22 cellular contexts compared by ENCODE assay signal in the genomic region with DNA sequence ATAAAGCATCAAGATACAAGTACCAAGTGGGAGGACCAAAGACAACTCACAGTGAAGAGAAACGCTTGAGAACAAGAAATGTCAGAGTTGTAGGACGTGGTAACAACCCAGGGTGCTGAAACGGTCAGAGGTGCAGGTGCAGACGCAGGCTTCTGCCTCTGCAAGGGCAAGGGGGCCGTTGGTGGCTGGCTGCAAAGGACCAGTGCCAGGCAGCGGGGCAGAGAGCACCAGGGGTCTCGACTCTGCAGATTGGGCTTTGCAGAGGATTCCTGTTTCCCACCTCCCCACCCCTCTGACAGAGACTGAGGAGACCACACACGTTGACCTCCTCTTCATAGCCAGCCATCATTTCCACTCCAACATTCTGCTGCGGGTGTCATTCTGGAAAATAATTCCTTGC.
"Had no signal": no experiment of that assay in that cellular context is flagged by ENCODE, and none has a peak within 500 bp of the region (broad histone marks: within the 10 kb centered on the region; RNA-seq: fewer than 3 reads in every experiment).

No MANE protein-coding gene starts in this region.

- H3K36me3 Mint-ChIP-seq: brain; naive thymus-derived CD8-positive, alpha-beta T cell had no signal

- H3K27me3 Mint-ChIP-seq: activated CD4-positive, alpha-beta memory T cell treated with anti-CD3 and anti-CD28 coated beads, Interleukin-2, amount 10 ng/mL, durations not matched to agents 7 days and 5 days; activated naive CD8-positive, alpha-beta T cell treated with anti-CD3 and anti-CD28 coated beads for 36 hours; activated T-helper 17 cell treated with anti-CD3 and anti-CD28 coated beads, Interleukin-2, amount 50 U/mL, for 72 hours; naive thymus-derived CD8-positive, alpha-beta T cell; stimulated activated naive CD8-positive, alpha-beta T cell treated with anti-CD3 and anti-CD28 coated beads, Interleukin-15, Interleukin-2, amounts not matched to agents 100 ng/mL and 50 ng/mL, for 24 hours had no signal

- ATAC-seq: activated T-helper 17 cell treated with anti-CD3 and anti-CD28 coated beads, Interleukin-2, amount 50 U/mL, for 72 hours; esophagus mucosa; gastrocnemius medialis; naive thymus-derived CD8-positive, alpha-beta T cell had no signal

- H3K4me3 ChIP-seq: gastrocnemius medialis, testis had no signal

- H3K27ac Mint-ChIP-seq: activated CD4-positive, alpha-beta memory T cell treated with anti-CD3 and anti-CD28 coated beads, Interleukin-2, amount 10 ng/mL, durations not matched to agents 7 days and 5 days; activated naive CD8-positive, alpha-beta T cell treated with anti-CD3 and anti-CD28 coated beads for 36 hours; activated T-helper 17 cell treated with anti-CD3 and anti-CD28 coated beads, Interleukin-2, amount 50 U/mL, for 72 hours; stimulated activated naive CD8-positive, alpha-beta T cell treated with anti-CD3 and anti-CD28 coated beads, Interleukin-15, Interleukin-2, amounts not matched to agents 100 ng/mL and 50 ng/mL, for 24 hours had no signal

- H3K27me3 ChIP-seq: gastrocnemius medialis, testis had no signal

- H3K36me3 ChIP-seq: gastrocnemius medialis had no signal

- H3K9me3 Mint-ChIP-seq: activated CD4-positive, alpha-beta memory T cell treated with anti-CD3 and anti-CD28 coated beads, Interleukin-2, amount 10 ng/mL, durations not matched to agents 7 days and 5 days; activated naive CD8-positive, alpha-beta T cell treated with anti-CD3 and anti-CD28 coated beads for 36 hours; activated T-helper 17 cell treated with anti-CD3 and anti-CD28 coated beads, Interleukin-2, amount 50 U/mL, for 72 hours; brain; naive thymus-derived CD8-positive, alpha-beta T cell; stimulated activated naive CD8-positive, alpha-beta T cell treated with anti-CD3 and anti-CD28 coated beads, Interleukin-15, Interleukin-2, amounts not matched to agents 100 ng/mL and 50 ng/mL, for 24 hours had no signal

- H3K9me3 ChIP-seq: gastrocnemius medialis, testis had no signal

- H3K4me3 Mint-ChIP-seq: activated CD4-positive, alpha-beta memory T cell treated with anti-CD3 and anti-CD28 coated beads, Interleukin-2, amount 10 ng/mL, durations not matched to agents 7 days and 5 days; activated naive CD8-positive, alpha-beta T cell treated with anti-CD3 and anti-CD28 coated beads for 36 hours; activated T-helper 17 cell treated with anti-CD3 and anti-CD28 coated beads, Interleukin-2, amount 50 U/mL, for 72 hours; brain; naive thymus-derived CD8-positive, alpha-beta T cell; stimulated activated naive CD8-positive, alpha-beta T cell treated with anti-CD3 and anti-CD28 coated beads, Interleukin-15, Interleukin-2, amounts not matched to agents 100 ng/mL and 50 ng/mL, for 24 hours had no signal

- DNase-seq: activated CD4-positive, alpha-beta memory T cell treated with anti-CD3 and anti-CD28 coated beads, Interleukin-2, amount 10 ng/mL, durations not matched to agents 7 days and 5 days; activated CD4-positive, alpha-beta T cell treated with anti-CD3 and anti-CD28 coated beads for 48 hours; activated CD4-positive, CD25-positive, alpha-beta regulatory T cell; activated naive CD4-positive, alpha-beta T cell; activated naive CD8-positive, alpha-beta T cell treated with anti-CD3 and anti-CD28 coated beads for 36 hours; activated T-cell treated with anti-CD3 and anti-CD28 coated beads, Interleukin-2, amount 50 U/mL, for 1 hour; amniotic stem cell; central memory CD4-positive, alpha-beta T cell; effector CD4-positive, alpha-beta T cell; gastrocnemius medialis; head of caudate nucleus; kidney glomerular epithelial cell; mesendoderm; stimulated activated CD4-positive, alpha-beta T cell treated with anti-CD3 and anti-CD28 coated beads, Interleukin-15, amount 100 ng/mL, for 24 hours; stimulated activated CD4-positive, alpha-beta T cell treated with anti-CD3 and anti-CD28 coated beads, Interleukin-2, amount 100 ng/mL, for 48 hours; testis had no signal

- H3K9ac ChIP-seq: parathyroid adenoma had no signal

- H3K27ac ChIP-seq: parathyroid adenoma had no signal

- H3K4me1 Mint-ChIP-seq: activated T-helper 17 cell treated with anti-CD3 and anti-CD28 coated beads, Interleukin-2, amount 50 U/mL, for 72 hours had no signal
